1 cellular context compared by ENCODE assay signal in the genomic region with DNA sequence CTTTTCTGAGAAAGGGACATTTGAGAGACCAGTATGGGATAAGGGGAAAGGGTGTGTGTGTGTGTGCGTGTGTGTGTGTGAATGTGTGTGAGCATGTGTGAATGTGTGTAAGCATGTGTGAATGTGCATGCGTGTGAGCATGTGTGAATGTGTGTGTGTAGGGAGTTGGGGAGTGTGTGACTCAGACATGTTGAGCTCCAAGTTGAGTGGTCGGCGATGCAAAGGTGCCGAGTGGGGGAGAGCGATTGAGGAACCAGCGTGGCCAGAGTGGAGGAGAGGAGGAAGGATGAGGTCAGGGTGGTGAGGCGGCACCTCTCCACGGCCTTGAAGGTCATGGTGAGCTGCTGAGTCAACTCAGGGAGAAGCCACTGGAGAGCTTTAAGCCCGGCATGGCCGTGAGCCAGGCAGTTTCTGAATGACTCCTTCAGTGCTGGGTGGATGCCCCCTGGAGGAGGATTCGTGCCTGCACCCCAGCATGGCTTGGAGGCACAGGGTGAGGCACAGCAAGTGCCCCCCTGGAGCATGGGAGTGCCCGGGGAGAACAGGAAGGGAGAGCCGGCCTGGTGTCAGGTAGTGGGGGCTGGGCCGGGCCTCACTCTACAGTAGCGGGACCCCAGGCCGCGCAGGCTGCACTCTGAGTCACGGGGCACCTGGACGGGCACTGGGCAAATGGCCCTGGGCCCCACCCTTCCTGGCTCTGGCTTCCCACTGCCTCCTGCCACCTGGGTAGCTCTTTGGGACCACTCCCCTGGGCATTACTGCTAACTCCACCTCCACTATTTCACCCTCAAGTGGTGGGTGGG.
TF ChIP-seq lines count a peak whose summit lies in the region.

No MANE protein-coding gene starts in this region.

TF ChIP-seq in K562, 482 proteins besides CTCF, POLR2A, EP300 and RAD21 (continued from another document and continues in another):
- TF ChIP-seq MYNN (IDR thresholded peaks at IDR 0.05): peak; percentile 49; the same call in 1 of the 2 replicates
- TF ChIP-seq MYNN (CRISPR knock-in tag; IDR thresholded peaks at IDR 0.05): no peak
- TF ChIP-seq, protein P1, sequence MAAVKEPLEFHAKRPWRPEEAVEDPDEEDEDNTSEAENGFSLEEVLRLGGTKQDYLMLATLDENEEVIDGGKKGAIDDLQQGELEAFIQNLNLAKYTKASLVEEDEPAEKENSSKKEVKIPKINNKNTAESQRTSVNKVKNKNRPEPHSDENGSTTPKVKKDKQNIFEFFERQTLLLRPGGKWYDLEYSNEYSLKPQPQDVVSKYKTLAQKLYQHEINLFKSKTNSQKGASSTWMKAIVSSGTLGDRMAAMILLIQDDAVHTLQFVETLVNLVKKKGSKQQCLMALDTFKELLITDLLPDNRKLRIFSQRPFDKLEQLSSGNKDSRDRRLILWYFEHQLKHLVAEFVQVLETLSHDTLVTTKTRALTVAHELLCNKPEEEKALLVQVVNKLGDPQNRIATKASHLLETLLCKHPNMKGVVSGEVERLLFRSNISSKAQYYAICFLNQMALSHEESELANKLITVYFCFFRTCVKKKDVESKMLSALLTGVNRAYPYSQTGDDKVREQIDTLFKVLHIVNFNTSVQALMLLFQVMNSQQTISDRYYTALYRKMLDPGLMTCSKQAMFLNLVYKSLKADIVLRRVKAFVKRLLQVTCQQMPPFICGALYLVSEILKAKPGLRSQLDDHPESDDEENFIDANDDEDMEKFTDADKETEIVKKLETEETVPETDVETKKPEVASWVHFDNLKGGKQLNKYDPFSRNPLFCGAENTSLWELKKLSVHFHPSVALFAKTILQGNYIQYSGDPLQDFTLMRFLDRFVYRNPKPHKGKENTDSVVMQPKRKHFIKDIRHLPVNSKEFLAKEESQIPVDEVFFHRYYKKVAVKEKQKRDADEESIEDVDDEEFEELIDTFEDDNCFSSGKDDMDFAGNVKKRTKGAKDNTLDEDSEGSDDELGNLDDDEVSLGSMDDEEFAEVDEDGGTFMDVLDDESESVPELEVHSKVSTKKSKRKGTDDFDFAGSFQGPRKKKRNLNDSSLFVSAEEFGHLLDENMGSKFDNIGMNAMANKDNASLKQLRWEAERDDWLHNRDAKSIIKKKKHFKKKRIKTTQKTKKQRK (IDR thresholded peaks at IDR 0.05; ENCODE audit: borderline replicate concordance, low read depth, low read length): no peak
- no peak for TF ChIP-seq TGIF2 (CRISPR knock-in tag; IDR thresholded peaks at IDR 0.05)
- no peak for TF ChIP-seq ZNF583 (CRISPR knock-in tag; IDR thresholded peaks at IDR 0.05)
- peak; percentile 70; the same call in 1 of the 2 replicates for TF ChIP-seq MTA3 (IDR thresholded peaks at IDR 0.05; ENCODE audit: borderline replicate concordance)
- TF ChIP-seq, protein P2, sequence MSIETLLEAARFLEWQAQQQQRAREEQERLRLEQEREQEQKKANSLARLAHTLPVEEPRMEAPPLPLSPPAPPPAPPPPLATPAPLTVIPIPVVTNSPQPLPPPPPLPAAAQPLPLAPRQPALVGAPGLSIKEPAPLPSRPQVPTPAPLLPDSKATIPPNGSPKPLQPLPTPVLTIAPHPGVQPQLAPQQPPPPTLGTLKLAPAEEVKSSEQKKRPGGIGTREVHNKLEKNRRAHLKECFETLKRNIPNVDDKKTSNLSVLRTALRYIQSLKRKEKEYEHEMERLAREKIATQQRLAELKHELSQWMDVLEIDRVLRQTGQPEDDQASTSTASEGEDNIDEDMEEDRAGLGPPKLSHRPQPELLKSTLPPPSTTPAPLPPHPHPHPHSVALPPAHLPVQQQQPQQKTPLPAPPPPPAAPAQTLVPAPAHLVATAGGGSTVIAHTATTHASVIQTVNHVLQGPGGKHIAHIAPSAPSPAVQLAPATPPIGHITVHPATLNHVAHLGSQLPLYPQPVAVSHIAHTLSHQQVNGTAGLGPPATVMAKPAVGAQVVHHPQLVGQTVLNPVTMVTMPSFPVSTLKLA (conservative IDR thresholded peaks at IDR 0.05): peak; percentile 54 to 70; a peak in 2 of 4 replicates
- peak; percentile 49; the same call in 1 of the 2 replicates for TF ChIP-seq DIDO1 (tag; IDR thresholded peaks at IDR 0.05; ENCODE audit: low read depth)
- TF ChIP-seq SNRNP70 (optimal IDR thresholded peaks at IDR 0.05; ENCODE audit: low read depth, low read length): no peak
- no peak for TF ChIP-seq IRF2 (CRISPR knock-in tag; IDR thresholded peaks at IDR 0.05)
- 0 out of 2 replicates have a peak, but pooled peaks have one; percentile 55 for TF ChIP-seq ZBTB33 (CRISPR knock-in tag; IDR thresholded peaks at IDR 0.05)
- no peak for TF ChIP-seq ZC3H4 (CRISPR knock-in tag; IDR thresholded peaks at IDR 0.05; ENCODE audit: borderline replicate concordance)
- TF ChIP-seq ARID2 (IDR thresholded peaks at IDR 0.05): 0 out of 2 replicates have a peak, but pooled peaks have one; percentile 26
- no peak for TF ChIP-seq ZNF239 (CRISPR knock-in tag; IDR thresholded peaks at IDR 0.05)
- no peak for TF ChIP-seq ZNF780A (CRISPR knock-in tag; IDR thresholded peaks at IDR 0.05)
- peak; percentile 75 for TF ChIP-seq PHF20 (IDR thresholded peaks at IDR 0.05; ENCODE audit: partially characterized antibody)
- TF ChIP-seq DNMT1 (IDR thresholded peaks at IDR 0.05): peak; percentile 93
- TF ChIP-seq JUNB (CRISPR knock-in tag; conservative IDR thresholded peaks at IDR 0.05): no peak
- TF ChIP-seq ELK1 (CRISPR knock-in tag; IDR thresholded peaks at IDR 0.05): no peak
- TF ChIP-seq EGR1 (conservative IDR thresholded peaks at IDR 0.05): no peak
- TF ChIP-seq PYGO2 (tag; IDR thresholded peaks at IDR 0.05): no peak
- no peak for TF ChIP-seq ZBTB7A (IDR thresholded peaks at IDR 0.05; ENCODE audit: borderline replicate concordance, control insufficient read depth, low read depth, low read length)
- peak; percentile 61; the same call in 1 of the 2 replicates for TF ChIP-seq NCOA1 (IDR thresholded peaks at IDR 0.05; ENCODE audit: low read depth)
- peak; percentile 82 for TF ChIP-seq NR2C2 (CRISPR knock-in tag; IDR thresholded peaks at IDR 0.05)
- peak; percentile 86 for TF ChIP-seq NR2C2 (tag; IDR thresholded peaks at IDR 0.05)
- TF ChIP-seq TFE3 (CRISPR knock-in tag; IDR thresholded peaks at IDR 0.05): no peak
- peak; percentile 26; the same call in 1 of the 2 replicates for TF ChIP-seq GABPB1 (CRISPR knock-in tag; IDR thresholded peaks at IDR 0.05)
- no peak for TF ChIP-seq ELK3 (CRISPR knock-in tag; IDR thresholded peaks at IDR 0.05)
- no peak for TF ChIP-seq GTF2A2 (tag; IDR thresholded peaks at IDR 0.05)
- no peak for TF ChIP-seq HCFC1 (IDR thresholded peaks at IDR 0.05; ENCODE audit: low read depth, low read length)
- peak; percentile 96 for TF ChIP-seq ELF4 (CRISPR knock-in tag; IDR thresholded peaks at IDR 0.05)
- TF ChIP-seq, protein P3, sequence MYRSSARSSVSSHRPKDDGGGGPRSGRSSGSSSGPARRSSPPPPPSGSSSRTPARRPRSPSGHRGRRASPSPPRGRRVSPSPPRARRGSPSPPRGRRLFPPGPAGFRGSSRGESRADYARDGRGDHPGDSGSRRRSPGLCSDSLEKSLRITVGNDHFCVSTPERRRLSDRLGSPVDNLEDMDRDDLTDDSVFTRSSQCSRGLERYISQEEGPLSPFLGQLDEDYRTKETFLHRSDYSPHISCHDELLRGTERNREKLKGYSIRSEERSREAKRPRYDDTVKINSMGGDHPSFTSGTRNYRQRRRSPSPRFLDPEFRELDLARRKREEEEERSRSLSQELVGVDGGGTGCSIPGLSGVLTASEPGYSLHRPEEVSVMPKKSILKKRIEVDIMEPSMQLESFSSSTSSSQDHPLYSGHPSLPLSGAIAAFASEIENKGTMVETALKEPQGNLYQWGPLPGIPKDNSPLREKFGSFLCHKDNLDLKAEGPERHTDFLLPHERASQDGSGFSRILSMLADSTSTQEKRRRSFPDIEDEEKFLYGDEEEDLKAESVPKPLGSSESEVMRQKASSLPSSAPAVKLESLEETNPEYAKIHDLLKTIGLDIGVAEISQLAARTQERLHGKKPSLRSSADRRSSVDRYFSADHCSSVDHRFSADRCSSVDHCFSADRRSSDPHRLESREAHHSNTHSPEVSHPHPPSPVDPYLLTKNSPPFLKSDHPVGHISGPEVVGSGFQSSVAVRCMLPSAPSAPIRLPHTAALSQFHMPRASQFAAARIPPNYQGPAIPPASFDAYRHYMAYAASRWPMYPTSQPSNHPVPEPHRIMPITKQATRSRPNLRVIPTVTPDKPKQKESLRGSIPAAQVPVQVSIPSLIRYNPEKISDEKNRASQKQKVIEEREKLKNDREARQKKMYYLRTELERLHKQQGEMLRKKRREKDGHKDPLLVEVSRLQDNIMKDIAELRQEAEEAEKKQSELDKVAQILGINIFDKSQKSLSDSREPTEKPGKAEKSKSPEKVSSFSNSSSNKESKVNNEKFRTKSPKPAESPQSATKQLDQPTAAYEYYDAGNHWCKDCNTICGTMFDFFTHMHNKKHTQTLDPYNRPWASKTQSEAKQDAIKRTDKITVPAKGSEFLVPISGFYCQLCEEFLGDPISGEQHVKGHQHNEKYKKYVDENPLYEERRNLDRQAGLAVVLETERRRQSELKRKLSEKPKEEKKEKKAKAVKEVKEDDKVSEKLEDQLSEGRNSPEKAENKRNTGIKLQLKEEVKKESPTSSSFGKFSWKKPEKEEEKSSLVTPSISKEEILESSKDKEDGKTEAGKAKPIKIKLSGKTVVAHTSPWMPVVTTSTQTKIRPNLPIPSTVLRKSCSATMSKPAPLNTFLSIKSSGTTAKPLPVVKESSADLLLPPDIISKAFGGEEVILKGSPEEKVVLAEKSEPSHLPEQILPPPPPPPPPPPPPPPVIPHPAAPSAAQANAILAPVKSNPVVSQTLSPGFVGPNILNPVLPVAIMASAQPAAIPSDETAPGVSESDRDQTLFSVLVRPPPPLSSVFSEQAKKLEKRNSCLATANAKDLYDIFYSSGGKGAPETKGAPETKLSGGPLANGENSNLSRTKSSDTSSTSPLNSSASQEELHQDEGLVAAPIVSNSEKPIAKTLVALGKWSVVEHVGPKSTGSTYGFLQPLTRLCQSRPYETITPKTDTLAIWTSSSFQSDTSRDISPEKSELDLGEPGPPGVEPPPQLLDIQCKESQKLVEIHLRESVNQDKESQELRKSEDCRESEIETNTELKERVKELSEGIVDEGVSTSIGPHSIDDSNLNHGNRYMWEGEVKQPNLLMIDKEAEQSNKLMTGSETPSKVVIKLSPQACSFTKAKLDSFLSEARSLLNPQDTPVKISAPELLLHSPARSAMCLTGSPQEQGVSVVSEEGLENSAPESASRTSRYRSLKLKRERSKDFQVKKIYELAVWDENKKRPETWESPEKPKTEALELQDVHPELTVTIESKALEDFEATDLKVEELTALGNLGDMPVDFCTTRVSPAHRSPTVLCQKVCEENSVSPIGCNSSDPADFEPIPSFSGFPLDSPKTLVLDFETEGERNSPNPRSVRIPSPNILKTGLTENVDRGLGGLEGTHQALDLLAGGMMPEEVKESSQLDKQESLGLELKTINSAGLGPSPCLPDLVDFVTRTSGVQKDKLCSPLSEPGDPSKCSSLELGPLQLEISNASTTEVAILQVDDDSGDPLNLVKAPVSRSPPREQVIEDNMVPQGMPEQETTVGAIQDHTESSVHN (IDR thresholded peaks at IDR 0.05; ENCODE audit: borderline replicate concordance in 1 of 2, low read depth in 1 of 2): peak in 1 of 2 experiments; percentile 81; a peak in 1 of 4 replicates
- TF ChIP-seq ZNF212 (CRISPR knock-in tag; IDR thresholded peaks at IDR 0.05): no peak
- TF ChIP-seq YBX1 (IDR thresholded peaks at IDR 0.05): no peak
- peak; percentile 93 for TF ChIP-seq SMARCE1 (IDR thresholded peaks at IDR 0.05)
- TF ChIP-seq SRSF7 (optimal IDR thresholded peaks at IDR 0.05; ENCODE audit: low read depth, low read length): no peak
- TF ChIP-seq SAFB (IDR thresholded peaks at IDR 0.05; ENCODE audit: borderline replicate concordance, low read depth, low read length): no peak
- peak; percentile 77 for TF ChIP-seq ZEB2 (IDR thresholded peaks at IDR 0.05)
- TF ChIP-seq KLF1 (tag; IDR thresholded peaks at IDR 0.05): no peak
- TF ChIP-seq ZNF57 (CRISPR knock-in tag; IDR thresholded peaks at IDR 0.05): no peak
